Comparison of ENCODE assay signal across 25 cellular contexts in the genomic region with DNA sequence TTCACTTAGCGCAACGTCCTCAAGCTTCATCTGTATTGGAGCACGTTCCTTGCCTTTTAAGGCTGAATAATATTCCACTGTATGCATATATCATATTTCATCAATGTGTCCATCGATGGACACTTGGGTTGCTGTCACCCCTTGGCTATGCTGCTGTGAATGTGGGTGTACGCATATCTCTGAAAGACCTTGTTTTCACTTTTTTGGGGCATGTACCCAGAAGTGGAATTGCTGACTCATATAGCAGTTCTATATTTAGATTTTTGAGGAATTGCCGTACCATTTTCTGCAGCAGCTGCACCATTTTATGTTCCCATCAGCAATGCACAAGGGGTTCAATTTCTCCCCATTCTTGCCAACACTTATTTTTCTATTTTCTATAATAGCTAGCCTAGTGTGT.
DNase-seq lines count a peak whose midpoint lies in the region; ATAC-seq and TF ChIP-seq lines count a peak whose summit lies in the region.
"Had no signal": no experiment of that assay in that cellular context is flagged by ENCODE, and none has a peak within 500 bp of the region (broad histone marks: within the 10 kb centered on the region; RNA-seq: fewer than 3 reads in every experiment).

No MANE protein-coding gene starts in this region.

- no peak for TF ChIP-seq CTCF in fibroblast of mammary gland (conservative IDR thresholded peaks at IDR 0.05; ENCODE audit: control insufficient read depth, insufficient read depth, low read depth, low read length)

- H3K4me3 Mint-ChIP-seq in activated naive CD8-positive, alpha-beta T cell = no peak overlapping the region
- no peak overlapping the region for H3K4me3 Mint-ChIP-seq in activated naive CD8-positive, alpha-beta T cell treated with anti-CD3 and anti-CD28 coated beads, Interleukin-2, amount 50 U/mL, for 24 hours
- H3K4me3 Mint-ChIP-seq: activated naive CD8-positive, alpha-beta T cell treated with anti-CD3 and anti-CD28 coated beads, Interleukin-2, amount 10 ng/mL, durations not matched to agents 7 days and 5 days; CD4-positive, CD25-positive, alpha-beta regulatory T cell; natural killer cell; stimulated activated memory B cell treated with anti-CD40 and anti-IgM and Interleukin-4, amounts not matched to agents 10 μg/mL and 1 μg/mL and 100 μg/mL, for 72 hours; T-cell; WTC11 had no signal

- ATAC-seq in activated naive CD8-positive, alpha-beta T cell treated with anti-CD3 and anti-CD28 coated beads, Interleukin-2, amount 50 U/mL, for 24 hours = no peak
- no peak for ATAC-seq in HG03571 (IDR thresholded peaks at IDR 0.05; ENCODE audit: unreplicated experiment)
- ATAC-seq: left cardiac atrium; natural killer cell; psoas muscle; stimulated activated memory B cell treated with anti-CD40 and anti-IgM and Interleukin-4, amounts not matched to agents 10 μg/mL and 1 μg/mL and 100 μg/mL, for 72 hours; T-cell; WTC11 had no signal

- no peaks in the 10 kb centered on the region for H3K27me3 ChIP-seq in adipocyte (replicated peaks; ENCODE audit: control insufficient read depth, insufficient read depth, low read length)
- H3K27me3 ChIP-seq: sigmoid colon, upper lobe of left lung had no signal

- no peaks in the 10 kb centered on the region for H3K36me3 ChIP-seq in adipocyte (ENCODE audit: control insufficient read depth, insufficient read depth, low read length, severe bottlenecking)
- H3K36me3 ChIP-seq: sigmoid colon, upper lobe of left lung had no signal

- no peak overlapping the region for H3K9ac ChIP-seq in adipocyte (ENCODE audit: low read length)

- no peaks in the 10 kb centered on the region for H3K9me3 Mint-ChIP-seq in activated naive CD8-positive, alpha-beta T cell (ENCODE audit: low read depth)
- H3K9me3 Mint-ChIP-seq in activated naive CD8-positive, alpha-beta T cell treated with anti-CD3 and anti-CD28 coated beads, Interleukin-2, amount 50 U/mL, for 24 hours = no peaks in the 10 kb centered on the region
- H3K9me3 Mint-ChIP-seq: activated naive CD8-positive, alpha-beta T cell treated with anti-CD3 and anti-CD28 coated beads, Interleukin-2, amount 10 ng/mL, durations not matched to agents 7 days and 5 days; natural killer cell; stimulated activated memory B cell treated with anti-CD40 and anti-IgM and Interleukin-4, amounts not matched to agents 10 μg/mL and 1 μg/mL and 100 μg/mL, for 72 hours; T-cell; WTC11 had no signal

- no peaks in the 10 kb centered on the region for H3K27me3 Mint-ChIP-seq in activated naive CD8-positive, alpha-beta T cell
- H3K27me3 Mint-ChIP-seq in activated naive CD8-positive, alpha-beta T cell treated with anti-CD3 and anti-CD28 coated beads, Interleukin-2, amount 50 U/mL, for 24 hours = no peaks in the 10 kb centered on the region
- H3K27me3 Mint-ChIP-seq: stimulated activated memory B cell treated with anti-CD40 and anti-IgM and Interleukin-4, amounts not matched to agents 10 μg/mL and 1 μg/mL and 100 μg/mL, for 72 hours; T-cell had no signal

- no peak for DNase-seq in activated naive CD8-positive, alpha-beta T cell treated with anti-CD3 and anti-CD28 coated beads, Interleukin-2, amount 50 U/mL, for 24 hours
- DNase-seq in adipocyte (ENCODE audit: low read depth) = peak; percentile 37
- DNase-seq in fibroblast of mammary gland (ENCODE audit: low read depth) = peak; percentile 17
- DNase-seq in NCI-H2227 treated with DMSO at 0.1 percent for 48 hours (lab: John Stamatoyannopoulos, UW) = no peak
- DNase-seq in stimulated activated CD4-positive, alpha-beta T cell treated with anti-CD3 and anti-CD28 coated beads, Interleukin-4, amount 100 ng/mL, for 4 hours = no peak
- no peak for DNase-seq in C1 segment of cervical spinal cord (lab: John Stamatoyannopoulos, UW)
- DNase-seq: activated CD4-positive, alpha-beta T cell treated with anti-CD3 and anti-CD28 coated beads, Interleukin-2, amount 50 U/mL, for 1 hour; activated effector memory CD4-positive, alpha-beta T cell treated with anti-CD3 and anti-CD28 coated beads, Interleukin-2, amount 50 U/mL, for 16 hours; activated naive CD8-positive, alpha-beta T cell treated with anti-CD3 and anti-CD28 coated beads, Interleukin-2, amount 10 ng/mL, durations not matched to agents 7 days and 5 days; activated T-cell treated with anti-CD3 and anti-CD28 coated beads, Interleukin-2, amount 50 U/mL, for 1 hour; CD4-positive, CD25-positive, alpha-beta regulatory T cell; hypothalamus; left cardiac atrium; natural killer cell; NCI-H1048; nucleus accumbens; psoas muscle; sigmoid colon; T-cell; upper lobe of left lung had no signal

- peaks cover 9% of the 10 kb centered on the region for H3K4me1 ChIP-seq in adipocyte (ENCODE audit: control insufficient read depth, insufficient read depth, low read length)
- H3K4me1 ChIP-seq: psoas muscle had no signal

- H3K4me1 Mint-ChIP-seq in activated naive CD8-positive, alpha-beta T cell (ENCODE audit: low read depth) = no peaks in the 10 kb centered on the region
- peaks cover 4% of the 10 kb centered on the region for H3K4me1 Mint-ChIP-seq in activated naive CD8-positive, alpha-beta T cell treated with anti-CD3 and anti-CD28 coated beads, Interleukin-2, amount 50 U/mL, for 24 hours
- H3K4me1 Mint-ChIP-seq: activated naive CD8-positive, alpha-beta T cell treated with anti-CD3 and anti-CD28 coated beads, Interleukin-2, amount 10 ng/mL, durations not matched to agents 7 days and 5 days; CD4-positive, CD25-positive, alpha-beta regulatory T cell; natural killer cell; stimulated activated memory B cell treated with anti-CD40 and anti-IgM and Interleukin-4, amounts not matched to agents 10 μg/mL and 1 μg/mL and 100 μg/mL, for 72 hours; T-cell; WTC11 had no signal

- H3K36me3 Mint-ChIP-seq in activated naive CD8-positive, alpha-beta T cell = no peaks in the 10 kb centered on the region
- H3K36me3 Mint-ChIP-seq in activated naive CD8-positive, alpha-beta T cell treated with anti-CD3 and anti-CD28 coated beads, Interleukin-2, amount 50 U/mL, for 24 hours (ENCODE audit: low read depth) = no peaks in the 10 kb centered on the region
- H3K36me3 Mint-ChIP-seq: activated naive CD8-positive, alpha-beta T cell treated with anti-CD3 and anti-CD28 coated beads, Interleukin-2, amount 10 ng/mL, durations not matched to agents 7 days and 5 days; CD4-positive, CD25-positive, alpha-beta regulatory T cell; natural killer cell; stimulated activated memory B cell treated with anti-CD40 and anti-IgM and Interleukin-4, amounts not matched to agents 10 μg/mL and 1 μg/mL and 100 μg/mL, for 72 hours; T-cell had no signal

- H3K4me3 ChIP-seq in adipocyte (ENCODE audit: low read length) = no peak overlapping the region
- no peak overlapping the region for H3K4me3 ChIP-seq in fibroblast of mammary gland (ENCODE audit: control insufficient read depth, low read depth, low read length)
- H3K4me3 ChIP-seq: lung, psoas muscle, sigmoid colon, upper lobe of left lung had no signal

- H3K9me3 ChIP-seq in adipocyte (ENCODE audit: control insufficient read depth, low read length) = no peaks in the 10 kb centered on the region
- H3K9me3 ChIP-seq: psoas muscle, sigmoid colon, upper lobe of left lung had no signal

- peak overlapping the region; percentile 17 for H3K27ac Mint-ChIP-seq in activated naive CD8-positive, alpha-beta T cell
- no peak overlapping the region for H3K27ac Mint-ChIP-seq in activated naive CD8-positive, alpha-beta T cell treated with anti-CD3 and anti-CD28 coated beads, Interleukin-2, amount 50 U/mL, for 24 hours
- H3K27ac Mint-ChIP-seq: activated naive CD8-positive, alpha-beta T cell treated with anti-CD3 and anti-CD28 coated beads, Interleukin-2, amount 10 ng/mL, durations not matched to agents 7 days and 5 days; CD4-positive, CD25-positive, alpha-beta regulatory T cell; natural killer cell; T-cell; WTC11 had no signal

Comparison
In these comparisons a context has a peak if more than half of its experiments do, and no peak if none do; other contexts are left out.
1. DNase-seq: peak in adipocyte (single experiment) and fibroblast of mammary gland (single experiment); none in activated naive CD8-positive, alpha-beta T cell treated with anti-CD3 and anti-CD28 coated beads, Interleukin-2, amount 50 U/mL, for 24 hours (single experiment), NCI-H2227 treated with DMSO at 0.1 percent for 48 hours (single experiment), stimulated activated CD4-positive, alpha-beta T cell treated with anti-CD3 and anti-CD28 coated beads, Interleukin-4, amount 100 ng/mL, for 4 hours (0 of 2) and C1 segment of cervical spinal cord (0 of 14).